18 cellular contexts compared by ENCODE assay signal in the genomic region with DNA sequence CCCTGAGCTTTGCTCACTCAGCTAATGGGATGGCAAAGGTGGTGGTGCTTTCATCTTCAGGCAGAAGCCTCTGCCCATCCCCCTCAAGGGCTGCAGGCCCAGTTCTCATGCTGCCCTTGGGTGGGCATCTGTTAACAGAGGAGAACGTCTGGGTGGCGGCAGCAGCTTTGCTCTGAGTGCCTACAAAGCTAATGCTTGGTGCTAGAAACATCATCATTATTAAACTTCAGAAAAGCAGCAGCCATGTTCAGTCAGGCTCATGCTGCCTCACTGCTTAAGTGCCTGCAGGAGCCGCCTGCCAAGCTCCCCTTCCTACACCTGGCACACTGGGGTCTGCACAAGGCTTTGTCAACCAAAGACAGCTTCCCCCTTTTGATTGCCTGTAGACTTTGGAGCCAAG. TPM values are rescaled to one million over a fixed set of nuclear protein-coding genes. Genes with fewer than 3 reads are reported as not detected.
A peak's percentile ranks its signal among the peaks of the same experiment; 100 is the strongest.
DNase-seq lines count a peak whose midpoint lies in the region; ATAC-seq and TF ChIP-seq lines count a peak whose summit lies in the region.
"Had no signal": no experiment of that assay in that cellular context is flagged by ENCODE, and none has a peak within 500 bp of the region (broad histone marks: within the 10 kb centered on the region; RNA-seq: fewer than 3 reads in every experiment).

No MANE protein-coding gene starts in this region.

- H3K9me3 Mint-ChIP-seq in activated naive CD8-positive, alpha-beta T cell treated with anti-CD3 and anti-CD28 coated beads for 36 hours: no peaks in the 10 kb centered on the region
- H3K9me3 Mint-ChIP-seq: CD8-positive, alpha-beta T cell; HFFc6 had no signal

- H3K4me1 ChIP-seq in right atrium auricular region (peaks cover 0 to 7% of the 10 kb centered on the region in 2 donors), esophagus squamous epithelium (peaks cover 10 to 64% (median 40%) of the 10 kb centered on the region in 3 donors)

- TF ChIP-seq POLR2A in esophagus squamous epithelium (IDR thresholded peaks at IDR 0.05): no peak

- H3K27ac ChIP-seq in right atrium auricular region: no peak overlapping the region
- peak overlapping the region; percentile 61 to 98 (median 70) for H3K27ac ChIP-seq in esophagus squamous epithelium
- peak overlapping the region; percentile 14 for H3K27ac ChIP-seq in temporal lobe (ENCODE audit: low read depth, low read length)
- H3K27ac ChIP-seq: BLaER1 had no signal

- H3K27me3 ChIP-seq in right atrium auricular region (no peaks in the 10 kb centered on the region), esophagus squamous epithelium (no peaks in the 10 kb centered on the region)
- H3K27me3 ChIP-seq: BLaER1 had no signal

- H3K4me1 Mint-ChIP-seq in activated naive CD8-positive, alpha-beta T cell treated with anti-CD3 and anti-CD28 coated beads for 36 hours: peaks cover 8% of the 10 kb centered on the region

- intact Hi-C loops in left cardiac atrium (cut with DNase I): no loop called here
- intact Hi-C loops in esophagus squamous epithelium (cut with DNase I): no loop called here

- no peaks in the 10 kb centered on the region for H3K27me3 Mint-ChIP-seq in activated naive CD8-positive, alpha-beta T cell treated with anti-CD3 and anti-CD28 coated beads for 36 hours

- DNase-seq in left cardiac atrium (peak; percentile 3), right atrium auricular region (ENCODE audit: low spot score) (no peak), esophagus squamous epithelium (lab: John Stamatoyannopoulos, UW) (no peak), NCI-H526 treated with DMSO at 0.1 percent for 48 hours (lab: John Stamatoyannopoulos, UW) (no peak)
- no peak for DNase-seq in activated naive CD8-positive, alpha-beta T cell treated with anti-CD3 and anti-CD28 coated beads for 36 hours
- DNase-seq: 8988T; Calu3; CD8-positive, alpha-beta T cell; DMS79 treated with DMSO at 0.1 percent for 48 hours; GF-D8; GOT3; H7; HFFc6 had no signal

- ATAC-seq in left cardiac atrium: no peak
- ATAC-seq in HG03342 (IDR thresholded peaks at IDR 0.05; ENCODE audit: unreplicated experiment): no peak
- ATAC-seq: CD8-positive, alpha-beta T cell; HCT116; HepG2 had no signal

- H3K36me3 Mint-ChIP-seq in activated naive CD8-positive, alpha-beta T cell treated with anti-CD3 and anti-CD28 coated beads for 36 hours: peaks cover 13% of the 10 kb centered on the region

- WGBS in esophagus squamous epithelium, 2 donors: 68 to 80% methylated on average over 3 of the region's 3 CpGs

- H3K4me3 Mint-ChIP-seq in activated naive CD8-positive, alpha-beta T cell treated with anti-CD3 and anti-CD28 coated beads for 36 hours: no peak overlapping the region
- H3K4me3 Mint-ChIP-seq: CD8-positive, alpha-beta T cell; HFFc6 had no signal

- no peak overlapping the region for H3K27ac Mint-ChIP-seq in activated naive CD8-positive, alpha-beta T cell treated with anti-CD3 and anti-CD28 coated beads for 36 hours
- H3K27ac Mint-ChIP-seq: CD8-positive, alpha-beta T cell; HFFc6 had no signal

- H3K36me3 ChIP-seq in right atrium auricular region (no peaks in the 10 kb centered on the region), esophagus squamous epithelium (peaks cover 0 to 71% (median 16%) of the 10 kb centered on the region in 3 donors)

- H3K4me3 ChIP-seq in right atrium auricular region: no peak overlapping the region
- no peak overlapping the region for H3K4me3 ChIP-seq in esophagus squamous epithelium
- H3K4me3 ChIP-seq: BLaER1 had no signal

- no peaks in the 10 kb centered on the region for H3K9me3 ChIP-seq in right atrium auricular region
- H3K9me3 ChIP-seq in esophagus squamous epithelium: no peaks in the 10 kb centered on the region
- H3K9me3 ChIP-seq: BLaER1 had no signal

- no peak for TF ChIP-seq CTCF in right atrium auricular region (IDR thresholded peaks at IDR 0.05)
- no peak for TF ChIP-seq CTCF in esophagus squamous epithelium (IDR thresholded peaks at IDR 0.05)

RNA-seq across cellular contexts. Expression of a gene that starts 5.7 kb away (rescaled TPM):
- total RNA-seq in left cardiac atrium: 10 to 100 TPM; 60.9 to 70.4 TPM
- 10 to 100 TPM; 43.1 to 43.3 TPM for total RNA-seq in right atrium auricular region
- 10 to 100 TPM in 3 of 4 donors, 1 to 10 TPM in 1; 8.6 to 37.6 (median 24.7) TPM for total RNA-seq in esophagus squamous epithelium
- 75.2 TPM for total RNA-seq in temporal lobe
- total RNA-seq in activated naive CD8-positive, alpha-beta T cell treated with anti-CD3 and anti-CD28 coated beads for 36 hours: 10 to 100 TPM; 46.7 to 47.3 TPM

RNA-seq across cellular contexts. Expression of a gene that starts 22.2 kb away (rescaled TPM):
- total RNA-seq in left cardiac atrium (10 to 100 TPM; 29.1 to 35.3 TPM), right atrium auricular region (10 to 100 TPM; 11.7 to 16.1 TPM), esophagus squamous epithelium (10 to 100 TPM; 45.6 to 68.0 (median 48.6) TPM), temporal lobe (23.1 TPM)
- total RNA-seq in activated naive CD8-positive, alpha-beta T cell treated with anti-CD3 and anti-CD28 coated beads for 36 hours: 10 to 100 TPM; 91.4 to 96.2 TPM

Comparison
In these comparisons a context has a peak if more than half of its experiments do, and no peak if none do; other contexts are left out.
1. H3K27ac ChIP-seq: peak in esophagus squamous epithelium (4 of 4) and temporal lobe (single experiment); none in right atrium auricular region (0 of 2).